In genomic region chrX:116230136-116230886, GRCh38 we compare ENCODE assay signal across 22 cellular contexts. TPM values are rescaled to one million over a fixed set of nuclear protein-coding genes. Genes with fewer than 3 reads are reported as not detected.
DNase-seq lines count a peak whose midpoint lies in the region; ATAC-seq, FAIRE-seq and TF ChIP-seq lines count a peak whose summit lies in the region.
"Had no signal": no experiment of that assay in that cellular context is flagged by ENCODE, and none has a peak within 500 bp of the region (broad histone marks: within the 10 kb centered on the region; RNA-seq: fewer than 3 reads in every experiment).

No MANE protein-coding gene starts in this region.

- no peak overlapping the region for H3K4me3 ChIP-seq in ACC112 (ENCODE audit: low read depth, low read length)
- H3K4me3 ChIP-seq in astrocyte (ENCODE audit: insufficient read depth, low read depth, low read length) = no peak overlapping the region
- no peak overlapping the region for H3K4me3 ChIP-seq in fibroblast of villous mesenchyme (ENCODE audit: low read depth, low read length)
- H3K4me3 ChIP-seq: MG63, SJCRH30 had no signal

- peaks cover 27% of the 10 kb centered on the region for H3K4me1 ChIP-seq in ACC112 (ENCODE audit: control insufficient read depth, insufficient read depth, low read length, unreplicated experiment)
- H3K4me1 ChIP-seq in astrocyte (ENCODE audit: insufficient read depth, low read length) = no peaks in the 10 kb centered on the region
- H3K4me1 ChIP-seq: SJCRH30 had no signal

- H3K4me2 ChIP-seq in astrocyte (ENCODE audit: low read length) = no peak overlapping the region

- H3K27me3 ChIP-seq in ACC112 (ENCODE audit: insufficient read depth, low read length) (no peaks in the 10 kb centered on the region), astrocyte (ENCODE audit: insufficient read depth, low read length) (no peaks in the 10 kb centered on the region)
- H3K27me3 ChIP-seq: MG63, SJCRH30 had no signal

- H3K79me2 ChIP-seq in ACC112 (ENCODE audit: control insufficient read depth, insufficient read depth, low read length, unreplicated experiment) = no peaks in the 10 kb centered on the region
- no peaks in the 10 kb centered on the region for H3K79me2 ChIP-seq in astrocyte (ENCODE audit: insufficient read depth, low read length)

- no peak overlapping the region for H3K4me3 Mint-ChIP-seq in astrocyte (ENCODE audit: unreplicated experiment)
- H3K4me3 Mint-ChIP-seq: H9 had no signal

- no peaks in the 10 kb centered on the region for H3K36me3 Mint-ChIP-seq in astrocyte (ENCODE audit: low read depth, unreplicated experiment)

- H2AFZ ChIP-seq in ACC112 (ENCODE audit: low read length, unreplicated experiment) (no peak overlapping the region), astrocyte (ENCODE audit: low read depth, low read length) (no peak overlapping the region)

- H3K9ac ChIP-seq in astrocyte (ENCODE audit: low read length) = no peak overlapping the region

- peaks cover 9% of the 10 kb centered on the region for H3K4me1 Mint-ChIP-seq in astrocyte (ENCODE audit: low read depth, unreplicated experiment)
- H3K4me1 Mint-ChIP-seq: H9 had no signal

- DNase-seq in HCEC 1CT = peak; percentile 0
- no peak for DNase-seq in astrocyte (ENCODE audit: low read depth)
- peak; percentile 5 for DNase-seq in fibroblast of villous mesenchyme (ENCODE audit: low read depth)
- no peak for DNase-seq in NCI-H1105 treated with DMSO at 0.1 percent for 48 hours (lab: John Stamatoyannopoulos, UW)
- DNase-seq in OCI-M1 (lab: John Stamatoyannopoulos, UW) = no peak
- no peak for DNase-seq in NAMALWA (ENCODE audit: low spot score)
- DNase-seq: EL; H9; IMR-90; Karpas-422; MG63; NCI-H187; NCI-H526; NK-92 treated with Interleukin-12 subunit alpha and Interleukin-12 subunit beta, amount 100 ng/mL, for 24 hours; SJCRH30 had no signal

- H3K36me3 ChIP-seq in ACC112 (ENCODE audit: insufficient read depth, low read length) (no peaks in the 10 kb centered on the region), astrocyte (ENCODE audit: insufficient read depth, low read length) (no peaks in the 10 kb centered on the region)
- H3K36me3 ChIP-seq: MG63, SJCRH30 had no signal

- no peaks in the 10 kb centered on the region for H3K9me3 ChIP-seq in astrocyte (ENCODE audit: insufficient read depth, low read depth, low read length)
- H3K9me3 ChIP-seq: MG63, SJCRH30 had no signal

- H3K27ac ChIP-seq in ACC112 (ENCODE audit: low read depth, low read length) (peak overlapping the region; percentile 23; the same call in 1 of the 2 replicates), astrocyte (ENCODE audit: low read depth, low read length) (no peak overlapping the region)
- H3K27ac ChIP-seq: C4-2B, RWPE1, SJCRH30 had no signal

- peak; percentile 64 for FAIRE-seq in astrocyte (lab: Jason Lieb, UNC)

- H3K9me3 Mint-ChIP-seq in astrocyte (ENCODE audit: unreplicated experiment) = no peaks in the 10 kb centered on the region

- H3K27ac Mint-ChIP-seq in astrocyte (ENCODE audit: unreplicated experiment) = no peak overlapping the region
- H3K27ac Mint-ChIP-seq: H9 had no signal

- H3K27me3 Mint-ChIP-seq in astrocyte (ENCODE audit: low read depth, unreplicated experiment) = no peaks in the 10 kb centered on the region

- H4K20me1 ChIP-seq in astrocyte (ENCODE audit: insufficient read depth, low read length) = no peaks in the 10 kb centered on the region

- ATAC-seq in GM19397 (IDR thresholded peaks at IDR 0.05; ENCODE audit: unreplicated experiment) = no peak

- TF ChIP-seq CTCF in astrocyte (IDR thresholded peaks at IDR 0.05; ENCODE audit: insufficient read depth, low read depth, low read length) (no peak), fibroblast of villous mesenchyme (IDR thresholded peaks at IDR 0.05; ENCODE audit: insufficient read depth, low read depth, low read length) (no peak)

RNA-seq across cellular contexts. Expression of gene AGTR2, which starts 59.8 kb away (rescaled TPM):
- total RNA-seq in astrocyte (not detected in 2 replicates), fibroblast of villous mesenchyme (not detected in 2 replicates)
- total RNA-seq: A673, H9, HT-29, IMR-90, OCI-LY7 had no signal

Comparison
In these comparisons a context has a peak if more than half of its experiments do, and no peak if none do; other contexts are left out.
1. DNase-seq: peak in HCEC 1CT (single experiment) and fibroblast of villous mesenchyme (single experiment); none in astrocyte (single experiment), NCI-H1105 treated with DMSO at 0.1 percent for 48 hours (single experiment), OCI-M1 (single experiment) and NAMALWA (single experiment).